ENCODE assay signal across 8 cellular contexts in the genomic region with DNA sequence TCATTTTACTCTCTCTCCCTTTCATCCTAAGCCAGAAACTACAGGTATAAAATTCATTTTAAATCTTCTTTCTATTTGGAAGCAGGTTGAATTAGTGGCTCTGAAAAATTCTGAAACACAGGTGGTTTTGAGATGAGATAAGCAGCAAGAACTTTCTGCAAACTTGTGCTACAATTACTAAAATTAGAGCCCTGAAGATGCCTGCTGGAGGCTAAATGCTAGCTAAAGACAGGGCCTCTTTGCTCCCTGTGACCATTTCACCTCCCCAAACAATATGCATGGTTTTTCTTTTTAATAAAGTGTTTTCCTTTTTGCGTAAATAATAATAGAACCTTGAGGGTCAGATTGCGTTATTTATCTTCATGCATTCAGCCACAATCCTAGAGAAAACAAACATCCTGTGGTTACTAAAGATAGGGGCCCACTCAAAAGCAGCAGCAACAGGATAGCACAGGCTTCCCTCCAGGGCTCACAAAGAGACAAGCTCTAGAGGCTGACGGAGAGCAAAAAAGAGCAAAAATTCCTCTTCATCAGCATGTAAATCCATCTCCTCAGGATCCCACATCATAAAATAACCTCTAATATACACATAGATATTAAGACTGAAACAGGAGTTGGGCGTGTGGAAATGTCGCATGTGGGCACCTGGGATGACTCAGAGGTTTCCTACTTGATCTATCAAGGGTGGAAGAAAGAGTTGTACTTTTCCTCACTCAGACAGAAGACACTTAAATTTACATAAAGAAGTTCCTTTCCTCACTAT. TPM values are rescaled to one million over a fixed set of nuclear protein-coding genes. Genes with fewer than 3 reads are reported as not detected.
A peak's percentile ranks its signal among the peaks of the same experiment; 100 is the strongest.
DNase-seq lines count a peak whose midpoint lies in the region; ATAC-seq and TF ChIP-seq lines count a peak whose summit lies in the region.

No MANE protein-coding gene starts in this region.

- peak; percentile 73 to 75 for ATAC-seq in natural killer cell treated with Interleukin-12 subunit alpha and Interleukin-12 subunit beta and Interleukin-15 and Interleukin-18, amount 100 ng/mL, for 72 hours
- ATAC-seq in natural killer cell: no peak
- ATAC-seq in HG03066 (IDR thresholded peaks at IDR 0.05; ENCODE audit: low read depth, unreplicated experiment): peak; percentile 36
- peak; percentile 64 to 86 for ATAC-seq in activated T-cell treated with anti-CD3 and anti-CD28 coated beads, Interleukin-2, amount 50 U/mL, for 4 hours

- H3K36me3 Mint-ChIP-seq in natural killer cell treated with Interleukin-12 subunit alpha and Interleukin-12 subunit beta and Interleukin-15 and Interleukin-18, amount 100 ng/mL, for 72 hours: no peaks in the 10 kb centered on the region
- H3K36me3 Mint-ChIP-seq in natural killer cell: no peaks in the 10 kb centered on the region
- no peaks in the 10 kb centered on the region for H3K36me3 Mint-ChIP-seq in activated T-cell treated with anti-CD3 and anti-CD28 coated beads, Interleukin-2, amount 50 U/mL, for 4 hours (ENCODE audit: insufficient read depth)
- H3K36me3 Mint-ChIP-seq in progenitor cell of endocrine pancreas (ENCODE audit: insufficient read depth): no peaks in the 10 kb centered on the region

- peak overlapping the region; percentile 27 to 68 for H3K27ac Mint-ChIP-seq in natural killer cell treated with Interleukin-12 subunit alpha and Interleukin-12 subunit beta and Interleukin-15 and Interleukin-18, amount 100 ng/mL, for 72 hours
- no peak overlapping the region for H3K27ac Mint-ChIP-seq in natural killer cell
- peak overlapping the region; percentile 91 for H3K27ac Mint-ChIP-seq in progenitor cell of endocrine pancreas

- H3K4me3 Mint-ChIP-seq in natural killer cell treated with Interleukin-12 subunit alpha and Interleukin-12 subunit beta and Interleukin-15 and Interleukin-18, amount 100 ng/mL, for 72 hours: peak overlapping the region; percentile 38
- H3K4me3 Mint-ChIP-seq in natural killer cell: no peak overlapping the region
- H3K4me3 Mint-ChIP-seq in activated T-cell treated with anti-CD3 and anti-CD28 coated beads, Interleukin-2, amount 50 U/mL, for 4 hours: no peak overlapping the region
- no peak overlapping the region for H3K4me3 Mint-ChIP-seq in progenitor cell of endocrine pancreas (ENCODE audit: low read depth)

- intact Hi-C loops in natural killer cell (cut with micrococcal nuclease): no loop called here

- DNase-seq in natural killer cell treated with Interleukin-12 subunit alpha and Interleukin-12 subunit beta and Interleukin-15 and Interleukin-18, amount 100 ng/mL, for 72 hours (ENCODE audit: low spot score): no peak
- no peak for DNase-seq in natural killer cell
- no peak for DNase-seq in activated T-cell treated with anti-CD3 and anti-CD28 coated beads, Interleukin-2, amount 50 U/mL, for 4 hours
- DNase-seq in progenitor cell of endocrine pancreas (ENCODE audit: low spot score, unreplicated experiment): no peak
- no peak for DNase-seq in anterior cingulate cortex (lab: John Stamatoyannopoulos, UW)
- no peak for DNase-seq in ACHN
- no peak for DNase-seq in dedifferentiated amniotic fluid mesenchymal stem cell (ENCODE audit: extremely low spot score)

- in situ Hi-C loops in ACHN (cut with HindIII; ENCODE audit: low pct_ligation_motif_present, low pct_unique_long_range_greater_than_20kb, low sequenced_read_pairs): no loop called here

- no peaks in the 10 kb centered on the region for H3K27me3 Mint-ChIP-seq in natural killer cell treated with Interleukin-12 subunit alpha and Interleukin-12 subunit beta and Interleukin-15 and Interleukin-18, amount 100 ng/mL, for 72 hours
- peaks cover 0 to 3% of the 10 kb centered on the region in 2 donors for H3K27me3 Mint-ChIP-seq in natural killer cell (ENCODE audit: low read depth in 2 of 2)
- peaks cover 4% of the 10 kb centered on the region for H3K27me3 Mint-ChIP-seq in activated T-cell treated with anti-CD3 and anti-CD28 coated beads, Interleukin-2, amount 50 U/mL, for 4 hours (ENCODE audit: low read depth)
- H3K27me3 Mint-ChIP-seq in progenitor cell of endocrine pancreas: no peaks in the 10 kb centered on the region

- TF ChIP-seq CTCF in natural killer cell (IDR thresholded peaks at IDR 0.05) (no peak), progenitor cell of endocrine pancreas (IDR thresholded peaks at IDR 0.05; ENCODE audit: unreplicated experiment) (no peak)

- no peaks in the 10 kb centered on the region for H3K9me3 Mint-ChIP-seq in natural killer cell treated with Interleukin-12 subunit alpha and Interleukin-12 subunit beta and Interleukin-15 and Interleukin-18, amount 100 ng/mL, for 72 hours
- no peaks in the 10 kb centered on the region for H3K9me3 Mint-ChIP-seq in natural killer cell
- no peaks in the 10 kb centered on the region for H3K9me3 Mint-ChIP-seq in activated T-cell treated with anti-CD3 and anti-CD28 coated beads, Interleukin-2, amount 50 U/mL, for 4 hours
- H3K9me3 Mint-ChIP-seq in progenitor cell of endocrine pancreas (ENCODE audit: low read depth): peaks cover 3% of the 10 kb centered on the region

- H3K4me1 Mint-ChIP-seq in natural killer cell treated with Interleukin-12 subunit alpha and Interleukin-12 subunit beta and Interleukin-15 and Interleukin-18, amount 100 ng/mL, for 72 hours (ENCODE audit: low read depth in 2 of 2): peaks cover 25 to 29% of the 10 kb centered on the region in 2 donors
- H3K4me1 Mint-ChIP-seq in natural killer cell (peaks cover 12 to 14% of the 10 kb centered on the region in 2 donors), progenitor cell of endocrine pancreas (ENCODE audit: low read depth) (peaks cover 39% of the 10 kb centered on the region)
- H3K4me1 Mint-ChIP-seq in activated T-cell treated with anti-CD3 and anti-CD28 coated beads, Interleukin-2, amount 50 U/mL, for 4 hours (ENCODE audit: low read depth): peaks cover 19% of the 10 kb centered on the region

RNA-seq across cellular contexts. Expression of a gene that starts 26.5 kb away (rescaled TPM):
- total RNA-seq in natural killer cell treated with Interleukin-12 subunit alpha and Interleukin-12 subunit beta and Interleukin-15 and Interleukin-18, amount 100 ng/mL, for 72 hours: not detected
- total RNA-seq in natural killer cell (not detected), progenitor cell of endocrine pancreas (0.93 and 1.0 TPM in 2 replicates)
- total RNA-seq in activated T-cell treated with anti-CD3 and anti-CD28 coated beads, Interleukin-2, amount 50 U/mL, for 4 hours: under 1 TPM; 0.37 to 0.91 (median 0.43) TPM

Comparison
In these comparisons a context has a peak if more than half of its experiments do, and no peak if none do; other contexts are left out.
1. ATAC-seq: peak in natural killer cell treated with Interleukin-12 subunit alpha and Interleukin-12 subunit beta and Interleukin-15 and Interleukin-18, amount 100 ng/mL, for 72 hours (2 of 2), HG03066 (single experiment) and activated T-cell treated with anti-CD3 and anti-CD28 coated beads, Interleukin-2, amount 50 U/mL, for 4 hours (2 of 2); none in natural killer cell (0 of 3).
2. H3K27ac Mint-ChIP-seq: peak in natural killer cell treated with Interleukin-12 subunit alpha and Interleukin-12 subunit beta and Interleukin-15 and Interleukin-18, amount 100 ng/mL, for 72 hours (2 of 2) and progenitor cell of endocrine pancreas (single experiment); none in natural killer cell (0 of 2).